In genomic region chr6:291697-292505, GRCh38 we compare ENCODE assay signal across 8 cellular contexts. TPM values are rescaled to one million over a fixed set of nuclear protein-coding genes. Genes with fewer than 3 reads are reported as not detected.
DNase-seq lines count a peak whose midpoint lies in the region; ATAC-seq and TF ChIP-seq lines count a peak whose summit lies in the region.

Gene DUSP22 (plus strand): TSS chr6:292487. CDS start chr6:292540, 53 bp downstream.

- peak within 1 kb of the TSS; percentile 47 for H3K9ac ChIP-seq in endodermal cell (ENCODE audit: extremely low read depth, low read length, poor library complexity, severe bottlenecking)

- H3K4me3 ChIP-seq in endodermal cell (ENCODE audit: low read length) (peak within 1 kb of the TSS; percentile 87), mononuclear cell (ENCODE audit: low read length) (peak within 1 kb of the TSS; percentile 51)

- H3K9me3 ChIP-seq in endodermal cell (ENCODE audit: control insufficient read depth, low read length) (peaks cover 13% of the 10 kb centered on the region), mononuclear cell (ENCODE audit: low read depth, low read length) (no peaks in the 10 kb centered on the region)

- CTCF ChIA-PET in activated CD8-positive, alpha-beta T cell treated with anti-CD3 and anti-CD28 coated beads for 36 hours (lab: Charles Lee) = interaction anchor here (1.4 to 2.1 kb wide), 3 partner anchors 47 to 102 kb away, joined by 5 to 8 read pairs (median 5); no protein-coding TSS in a partner anchor

- H3K36me3 Mint-ChIP-seq in activated CD8-positive, alpha-beta T cell treated with anti-CD3 and anti-CD28 coated beads for 36 hours (ENCODE audit: low read depth) = peaks cover 6% of the 10 kb centered on the region
- H3K36me3 Mint-ChIP-seq in endodermal cell (ENCODE audit: low read depth) = no peaks in the 10 kb centered on the region

- no peaks in the 10 kb centered on the region for H3K27me3 Mint-ChIP-seq in activated CD8-positive, alpha-beta T cell treated with anti-CD3 and anti-CD28 coated beads for 36 hours
- peaks cover 8% of the 10 kb centered on the region for H3K27me3 Mint-ChIP-seq in endodermal cell (ENCODE audit: insufficient read depth)

- H3K27ac ChIP-seq in endodermal cell (ENCODE audit: low read depth, low read length) = peak within 1 kb of the TSS; percentile 62

- no peaks in the 10 kb centered on the region for H3K9me3 Mint-ChIP-seq in activated CD8-positive, alpha-beta T cell treated with anti-CD3 and anti-CD28 coated beads for 36 hours
- H3K9me3 Mint-ChIP-seq in endodermal cell = peaks cover 50% of the 10 kb centered on the region

- POLR2A ChIA-PET in activated CD8-positive, alpha-beta T cell treated with anti-CD3 and anti-CD28 coated beads for 36 hours (lab: Charles Lee) = interaction anchor here (0.7 to 2.6 kb wide), 11 partner anchors 19 to 121 kb away, joined by 3 to 21 read pairs (median 3); no protein-coding TSS in a partner anchor

- no peaks in the 10 kb centered on the region for H3K27me3 ChIP-seq in endodermal cell (ENCODE audit: control insufficient read depth, insufficient read depth, low read length, poor library complexity, severe bottlenecking)
- no peaks in the 10 kb centered on the region for H3K27me3 ChIP-seq in mononuclear cell (ENCODE audit: insufficient read depth, low read length)

- H3K27ac Mint-ChIP-seq in activated CD8-positive, alpha-beta T cell treated with anti-CD3 and anti-CD28 coated beads for 36 hours = peak within 1 kb of the TSS; percentile 97
- peak within 1 kb of the TSS; percentile 73 for H3K27ac Mint-ChIP-seq in endodermal cell

- intact Hi-C loops in activated CD8-positive, alpha-beta T cell treated with anti-CD3 and anti-CD28 coated beads for 36 hours (cut with micrococcal nuclease) = loop anchor here (5.0 kb wide), 3 partner anchors 65 to 155 kb away; no protein-coding TSS in a partner anchor

- TF ChIP-seq CTCF in activated CD8-positive, alpha-beta T cell treated with anti-CD3 and anti-CD28 coated beads for 36 hours (IDR thresholded peaks at IDR 0.05) = no peak
- TF ChIP-seq CTCF in endodermal cell (conservative IDR thresholded peaks at IDR 0.05) = no peak

- peaks cover 3% of the 10 kb centered on the region for H3K4me1 ChIP-seq in endodermal cell (ENCODE audit: control insufficient read depth, insufficient read depth, low read length)
- peaks cover 90% of the 10 kb centered on the region for H3K4me1 ChIP-seq in mononuclear cell (ENCODE audit: insufficient read depth, low read length)

- peak; percentile 38 for ATAC-seq in GM19467 (IDR thresholded peaks at IDR 0.05; ENCODE audit: unreplicated experiment)
- ATAC-seq in activated CD8-positive, alpha-beta T cell treated with anti-CD3 and anti-CD28 coated beads for 36 hours = peak; percentile 71

- WGBS in endodermal cell (ENCODE audit: insufficient coverage in 1 of 2, insufficient read length in 1 of 2), 2 experiments = 23 to 53% methylated on average over 35 to 85 of the region's 85 CpGs

- H3K4me3 Mint-ChIP-seq in activated CD8-positive, alpha-beta T cell treated with anti-CD3 and anti-CD28 coated beads for 36 hours = peak within 1 kb of the TSS; percentile 95
- peak within 1 kb of the TSS; percentile 72 for H3K4me3 Mint-ChIP-seq in endodermal cell

- peaks cover 58% of the 10 kb centered on the region for H3K4me1 Mint-ChIP-seq in activated CD8-positive, alpha-beta T cell treated with anti-CD3 and anti-CD28 coated beads for 36 hours (ENCODE audit: low read depth)
- H3K4me1 Mint-ChIP-seq in endodermal cell = peaks cover 18% of the 10 kb centered on the region

- DNase-seq in Ammon's horn (ENCODE audit: low spot score) (peak; percentile 85), HPDE6-E6E7 (ENCODE audit: extremely low spot score) (peak; percentile 99), endodermal cell (peak; percentile 94), NCI-H2081 treated with DMSO at 0.1 percent for 48 hours (lab: John Stamatoyannopoulos, UW) (no peak)
- peak; percentile 92 for DNase-seq in activated CD8-positive, alpha-beta T cell treated with anti-CD3 and anti-CD28 coated beads for 36 hours
- peak; percentile 57 to 58 for DNase-seq in stimulated activated CD8-positive, alpha-beta memory T cell treated with anti-CD3 and anti-CD28 coated beads, Interleukin-4, amount 100 ng/mL, for 1 hour (ENCODE audit: low read depth in 2 of 2, low spot score in 1 of 2)

- H3K36me3 ChIP-seq in endodermal cell (ENCODE audit: control insufficient read depth, insufficient read depth, low read length) = no peaks in the 10 kb centered on the region

RNA-seq across cellular contexts. Expression of gene DUSP22, which starts in this region (rescaled TPM):
- total RNA-seq in activated CD8-positive, alpha-beta T cell treated with anti-CD3 and anti-CD28 coated beads for 36 hours = 10 to 100 TPM; 32.5 to 34.2 TPM
- total RNA-seq in endodermal cell (10 to 100 TPM; 33.5 to 35.4 TPM), mononuclear cell (37.7 TPM)
- polyA plus RNA-seq in endodermal cell (2013, experiment 1 of 2) = 41.4 TPM
- 38.1 TPM for polyA plus RNA-seq in endodermal cell (2013, experiment 2 of 2)
